18 cellular contexts compared by ENCODE assay signal in the genomic region with DNA sequence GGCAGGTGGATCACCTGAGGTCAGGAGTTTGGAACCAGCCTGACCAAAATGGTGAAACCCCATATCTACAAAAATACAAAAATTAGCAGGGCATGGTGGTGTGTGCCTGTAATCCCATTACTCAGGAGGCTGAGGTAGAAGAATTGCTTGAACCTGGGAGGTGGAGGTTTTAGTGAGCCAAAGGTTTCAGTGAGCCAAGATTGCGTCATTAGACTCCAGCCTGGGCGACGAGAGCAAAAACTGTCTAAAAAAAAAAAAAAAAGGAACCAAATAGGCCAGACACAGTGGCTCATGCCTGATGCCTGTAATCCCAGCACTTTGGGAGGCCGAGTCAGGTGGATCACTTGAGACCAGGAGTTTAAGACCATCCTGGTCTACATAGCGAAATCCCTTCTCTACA. TPM values are rescaled to one million over a fixed set of nuclear protein-coding genes. Genes with fewer than 3 reads are reported as not detected.
"Had no signal": no experiment of that assay in that cellular context is flagged by ENCODE, and none has a peak within 500 bp of the region (broad histone marks: within the 10 kb centered on the region; RNA-seq: fewer than 3 reads in every experiment).

No MANE protein-coding gene starts in this region.

RNA-seq across cellular contexts. Expression of a gene that starts 12.8 kb away (rescaled TPM):
- total RNA-seq: activated CD4-positive, alpha-beta memory T cell treated with anti-CD3 and anti-CD28 coated beads for 36 hours; activated CD4-positive, alpha-beta T cell treated with anti-CD3 and anti-CD28 coated beads for 36 hours; activated CD4-positive, alpha-beta T cell treated with anti-CD3 and anti-CD28 coated beads, Interleukin-2, amount 10 ng/mL, durations not matched to agents 24 days and 14 days; activated CD8-positive, alpha-beta memory T cell treated with anti-CD3 and anti-CD28 coated beads for 36 hours; activated CD8-positive, alpha-beta memory T cell treated with anti-CD3 and anti-CD28 coated beads, Interleukin-2, amount 10 ng/mL, durations not matched to agents 7 days and 5 days; activated CD8-positive, alpha-beta T cell treated with anti-CD3 and anti-CD28 coated beads, Interleukin-2, amount 10 ng/mL, durations not matched to agents 7 days and 5 days; activated naive CD4-positive, alpha-beta T cell treated with anti-CD3 and anti-CD28 coated beads for 36 hours; activated naive CD8-positive, alpha-beta T cell treated with anti-CD3 and anti-CD28 coated beads for 36 hours; activated T-helper 1 cell treated with anti-CD3 and anti-CD28 coated beads, Interleukin-12 subunit alpha, Interleukin-12 subunit beta, Interleukin-2, Interleukin-4 antibody, amounts not matched to agents 30 ng/mL and 10 ng/mL and 1 ng/mL, durations not matched to agents 14 hours and 24 hours and 36 hours; activated T-helper 2 cell treated with anti-CD3 and anti-CD28 coated beads, Interferon-gamma antibody, Interleukin-2, Interleukin-4, amounts not matched to agents 10 μg/mL and 5 μg/mL and 100 μg/mL, durations not matched to agents 14 hours and 24 hours and 36 hours; adrenal gland; aorta; body of pancreas; chondrocyte; dermis blood vessel endothelial cell; foreskin keratinocyte; gastrocnemius medialis had no signal
- polyA plus RNA-seq: foreskin keratinocyte, heart left ventricle had no signal
